In the genomic region with DNA sequence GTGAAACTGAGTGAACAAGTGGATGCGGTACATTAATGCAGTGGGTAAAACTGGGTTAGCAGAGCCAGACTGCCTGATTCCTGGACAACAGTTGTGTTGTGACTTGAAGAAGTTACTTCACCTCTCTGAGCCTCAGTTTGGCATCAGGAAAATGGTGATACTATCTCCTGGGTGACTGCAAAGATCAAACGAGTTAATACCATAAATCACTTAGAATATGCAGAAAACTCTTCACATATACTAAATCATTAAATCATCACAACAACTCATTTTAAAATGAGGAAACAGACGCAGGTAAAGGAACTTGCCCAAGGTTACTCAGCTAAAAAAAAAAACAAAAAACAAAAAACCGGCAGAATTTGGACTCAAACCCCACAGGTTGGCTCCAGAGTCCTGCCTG, we compare ENCODE assay signal across 9 cellular contexts. TPM values are rescaled to one million over a fixed set of nuclear protein-coding genes. Genes with fewer than 3 reads are reported as not detected.
DNase-seq lines count a peak whose midpoint lies in the region; ATAC-seq and TF ChIP-seq lines count a peak whose summit lies in the region.
"Had no signal": no experiment of that assay in that cellular context is flagged by ENCODE, and none has a peak within 500 bp of the region (broad histone marks: within the 10 kb centered on the region; RNA-seq: fewer than 3 reads in every experiment).

No MANE protein-coding gene starts in this region.

- H3K4me1 Mint-ChIP-seq in activated T-cell treated with anti-CD3 and anti-CD28 coated beads, Interleukin-2, amount 50 U/mL, for 72 hours (ENCODE audit: low read depth): peaks cover 52% of the 10 kb centered on the region

- H3K4me1 ChIP-seq in right lobe of liver (peaks cover 0 to 12% (median 6%) of the 10 kb centered on the region in 4 donors), tibial nerve (peaks cover 0 to 44% (median 18%) of the 10 kb centered on the region in 4 donors)

- TF ChIP-seq POLR2A in right lobe of liver (IDR thresholded peaks at IDR 0.05): no peak
- no peak for TF ChIP-seq POLR2A in tibial nerve (IDR thresholded peaks at IDR 0.05)

- intact Hi-C loops in right lobe of liver (cut with DNase I): no loop called here

- no peaks in the 10 kb centered on the region for H3K27me3 Mint-ChIP-seq in activated T-cell treated with anti-CD3 and anti-CD28 coated beads, Interleukin-2, amount 50 U/mL, for 72 hours (ENCODE audit: low read depth)

- H3K36me3 ChIP-seq in right lobe of liver (no peaks in the 10 kb centered on the region), tibial nerve (peaks cover 0 to 13% (median 0%) of the 10 kb centered on the region in 3 donors)

- DNase-seq in activated T-cell treated with anti-CD3 and anti-CD28 coated beads, Interleukin-2, amount 50 U/mL, for 72 hours: no peak
- no peak for DNase-seq in activated T-cell treated with anti-CD3 and anti-CD28 coated beads, Interleukin-2, amount 50 U/mL, for 48 hours
- DNase-seq in astrocyte of the cerebellum (ENCODE audit: low read depth): no peak
- no peak for DNase-seq in right lobe of liver
- no peak for DNase-seq in tibial nerve (ENCODE audit: low spot score in 2 of 2)
- DNase-seq in dermis blood vessel endothelial cell: no peak
- DNase-seq in NCI-H2171 treated with DMSO at 0.1 percent for 48 hours (lab: John Stamatoyannopoulos, UW): no peak
- DNase-seq: activated gamma-delta T cell treated with Interleukin-2 at 50 U/mL for 16 hours had no signal

- peaks cover 15 to 24% of the 10 kb centered on the region in 2 donors for H3K36me3 Mint-ChIP-seq in activated T-cell treated with anti-CD3 and anti-CD28 coated beads, Interleukin-2, amount 50 U/mL, for 72 hours (ENCODE audit: insufficient read depth in 2 of 2)

- ATAC-seq in activated T-cell treated with anti-CD3 and anti-CD28 coated beads, Interleukin-2, amount 50 U/mL, for 72 hours (replicated peaks in 1 of 2): no peak
- ATAC-seq in right lobe of liver (no peak), HG03520 (IDR thresholded peaks at IDR 0.05; ENCODE audit: unreplicated experiment) (no peak)

- H3K27me3 ChIP-seq in right lobe of liver: no peaks in the 10 kb centered on the region
- no peaks in the 10 kb centered on the region for H3K27me3 ChIP-seq in tibial nerve

- peak overlapping the region; percentile 97 to 98 for H3K4me3 Mint-ChIP-seq in activated T-cell treated with anti-CD3 and anti-CD28 coated beads, Interleukin-2, amount 50 U/mL, for 72 hours

- TF ChIP-seq CTCF in astrocyte of the cerebellum (IDR thresholded peaks at IDR 0.05; ENCODE audit: low read depth, low read length, missing control alignments): no peak
- no peak for TF ChIP-seq CTCF in right lobe of liver (IDR thresholded peaks at IDR 0.05)
- no peak for TF ChIP-seq CTCF in tibial nerve (IDR thresholded peaks at IDR 0.05)

- H3K9me3 ChIP-seq in right lobe of liver (no peaks in the 10 kb centered on the region), tibial nerve (no peaks in the 10 kb centered on the region)

- no peak overlapping the region for H3K27ac Mint-ChIP-seq in activated T-cell treated with anti-CD3 and anti-CD28 coated beads, Interleukin-2, amount 50 U/mL, for 72 hours

- TF ChIP-seq EP300 in tibial nerve (IDR thresholded peaks at IDR 0.05): no peak

- in situ Hi-C loops in astrocyte of the cerebellum (cut with HindIII; ENCODE audit: low sequenced_read_pairs): no loop called here

- H3K9me3 Mint-ChIP-seq in activated T-cell treated with anti-CD3 and anti-CD28 coated beads, Interleukin-2, amount 50 U/mL, for 72 hours: peaks cover 4 to 11% of the 10 kb centered on the region in 2 donors

- H3K27ac ChIP-seq in right lobe of liver (peak overlapping the region; percentile 71 to 79 (median 79)), tibial nerve (peak overlapping the region in 3 of 4 donors; percentile 84 to 97 (median 90))

- H3K4me3 ChIP-seq in astrocyte of the cerebellum (ENCODE audit: low read depth, low read length) (peak overlapping the region; percentile 68), right lobe of liver (peak overlapping the region; percentile 64 to 78 (median 70)), tibial nerve (peak overlapping the region; percentile 49 to 88 (median 74))

- WGBS in right lobe of liver (ENCODE audit: insufficient coverage, low coverage, low lambda C conversion rate, missing lambda C conversion rate): 3% methylated on average over 3 of the region's 4 CpGs
- WGBS in tibial nerve, 2 donors: 19 to 28% methylated on average over 4 of the region's 4 CpGs

RNA-seq across cellular contexts. Expression of a gene that starts 0.8 kb away (rescaled TPM):
- total RNA-seq in activated T-cell treated with anti-CD3 and anti-CD28 coated beads, Interleukin-2, amount 50 U/mL, for 72 hours: 1 to 10 TPM; 6.7 to 7.8 TPM
- total RNA-seq in right lobe of liver (10 to 100 TPM in 4 of 6 experiments, 1 to 10 TPM in 2; 7.2 to 14.4 (median 12.0) TPM), tibial nerve (10 to 100 TPM; 17.5 to 26.3 (median 19.4) TPM), dermis blood vessel endothelial cell (6.5 and 7.2 TPM in 2 replicates)

RNA-seq across cellular contexts. Expression of a gene that starts 30.4 kb away (rescaled TPM):
- total RNA-seq in activated T-cell treated with anti-CD3 and anti-CD28 coated beads, Interleukin-2, amount 50 U/mL, for 72 hours: 10 to 100 TPM; 39.7 to 41.3 TPM
- total RNA-seq in right lobe of liver: 10 to 100 TPM; 23.9 to 40.9 (median 38.1) TPM
- 10 to 100 TPM; 20.1 to 34.1 (median 31.3) TPM for total RNA-seq in tibial nerve
- 46.8 and 48.1 TPM in 2 replicates for total RNA-seq in dermis blood vessel endothelial cell
